ENCODE assay signal across 1 cellular context in the genomic region with DNA sequence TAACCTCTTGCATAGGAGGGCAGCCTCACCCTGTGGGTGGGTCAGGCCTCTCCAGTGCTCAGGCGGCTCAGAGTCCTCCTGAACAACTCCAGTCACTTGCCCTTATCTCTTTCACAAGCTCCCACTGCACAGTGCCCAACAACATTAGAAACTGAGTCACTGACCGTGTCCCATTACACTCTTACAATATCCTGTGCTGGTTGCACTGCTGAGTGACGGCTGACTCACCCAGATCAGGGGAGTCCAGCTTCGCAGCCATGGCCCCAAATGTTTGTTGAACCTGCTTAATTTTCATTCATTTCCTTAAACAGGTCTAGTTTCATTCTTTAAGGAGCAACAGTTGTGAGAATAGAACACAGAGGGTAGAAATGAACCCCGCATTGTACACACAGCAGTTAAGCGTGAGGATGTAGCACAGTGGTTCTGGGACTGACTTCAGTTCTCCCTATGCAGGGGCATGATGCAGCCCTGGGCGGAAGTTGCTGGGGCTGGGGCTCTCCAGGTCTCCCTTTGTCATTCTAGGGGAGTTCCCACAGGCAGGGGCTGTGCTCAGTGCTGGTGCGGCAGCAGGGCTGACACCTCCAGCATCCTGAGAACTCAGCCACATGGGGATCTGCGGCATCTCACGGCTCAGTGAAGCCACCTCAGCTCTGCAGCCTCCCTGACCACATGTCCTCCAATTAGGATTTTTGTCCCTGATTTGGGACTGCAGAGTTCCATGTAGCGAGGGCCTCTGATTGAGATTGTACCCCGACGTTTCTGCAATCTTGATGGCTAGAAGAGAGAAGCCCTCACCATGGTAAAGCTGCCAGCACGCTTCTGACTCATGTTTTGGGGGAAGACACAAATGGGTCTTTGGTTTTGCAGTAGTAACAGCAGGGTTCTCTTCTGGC.
A peak's percentile ranks its signal among the peaks of the same experiment; 100 is the strongest.
TF ChIP-seq lines count a peak whose summit lies in the region.

No MANE protein-coding gene starts in this region.

TF ChIP-seq in IMR-90, 13 proteins besides CTCF, POLR2A, EP300 and RAD21:
- TF ChIP-seq NFE2L2 (IDR thresholded peaks at IDR 0.05; ENCODE audit: low read depth, low read length) (no peak), CHD1 (IDR thresholded peaks at IDR 0.05; ENCODE audit: low read depth, low read length) (no peak), MAZ (IDR thresholded peaks at IDR 0.05; ENCODE audit: borderline replicate concordance, low read depth, low read length) (no peak), FOS (IDR thresholded peaks at IDR 0.05; ENCODE audit: low read depth, low read length) (peak; percentile 58), RFX5 (IDR thresholded peaks at IDR 0.05; ENCODE audit: low read depth, low read length) (no peak), MAFK (IDR thresholded peaks at IDR 0.05; ENCODE audit: low read depth, low read length) (no peak), CEBPB (IDR thresholded peaks at IDR 0.05; ENCODE audit: low read depth, low read length) (peak; percentile 74; the same call in 1 of the 2 replicates)
- TF ChIP-seq, protein P1, sequence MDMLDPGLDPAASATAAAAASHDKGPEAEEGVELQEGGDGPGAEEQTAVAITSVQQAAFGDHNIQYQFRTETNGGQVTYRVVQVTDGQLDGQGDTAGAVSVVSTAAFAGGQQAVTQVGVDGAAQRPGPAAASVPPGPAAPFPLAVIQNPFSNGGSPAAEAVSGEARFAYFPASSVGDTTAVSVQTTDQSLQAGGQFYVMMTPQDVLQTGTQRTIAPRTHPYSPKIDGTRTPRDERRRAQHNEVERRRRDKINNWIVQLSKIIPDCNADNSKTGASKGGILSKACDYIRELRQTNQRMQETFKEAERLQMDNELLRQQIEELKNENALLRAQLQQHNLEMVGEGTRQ (IDR thresholded peaks at IDR 0.05; ENCODE audit: low read depth, low read length): no peak
TF ChIP-seq in IMR-90: peak in this region for 2.
